8 cellular contexts compared by ENCODE assay signal in the genomic region with DNA sequence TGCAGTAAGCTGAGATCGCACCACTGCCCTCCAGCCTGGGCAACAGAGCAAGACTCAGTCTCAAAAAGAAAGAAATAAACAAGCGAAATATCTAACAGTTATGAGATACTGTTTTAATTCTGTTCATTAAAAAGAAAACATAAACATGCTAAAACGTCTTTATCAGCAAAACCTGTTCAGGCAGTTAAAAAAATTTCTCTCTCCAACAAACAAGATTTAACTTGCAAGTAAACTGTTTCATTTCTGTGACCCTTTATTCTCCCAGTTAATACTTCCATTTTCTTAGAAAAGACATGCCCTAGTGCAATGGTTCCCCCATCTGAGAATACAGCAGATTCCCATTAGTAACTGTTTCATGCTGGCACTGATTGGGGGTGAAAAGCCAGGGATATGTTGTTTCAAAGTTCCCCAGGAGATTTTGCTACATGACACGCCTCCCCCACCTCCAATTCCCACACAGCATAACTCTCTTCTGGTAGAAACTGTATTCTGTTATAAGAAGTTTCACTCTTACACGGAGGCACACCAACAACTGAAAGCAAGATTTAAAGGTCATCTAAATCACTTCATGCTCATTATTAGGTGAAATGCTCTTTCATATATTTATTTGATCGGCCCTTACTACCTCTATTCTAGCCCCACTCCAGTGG. TPM values are rescaled to one million over a fixed set of nuclear protein-coding genes. Genes with fewer than 3 reads are reported as not detected.
A peak's percentile ranks its signal among the peaks of the same experiment; 100 is the strongest.
DNase-seq lines count a peak whose midpoint lies in the region; ATAC-seq lines count a peak whose summit lies in the region.

No MANE protein-coding gene starts in this region.

- H3K9me3 Mint-ChIP-seq in CD4-positive, CD25-positive, alpha-beta regulatory T cell: peaks cover 0 to 1% (median 0%) of the 10 kb centered on the region in 7 donors

- no peaks in the 10 kb centered on the region for H3K9me3 ChIP-seq in CD4-positive, CD25-positive, alpha-beta regulatory T cell (ENCODE audit: control insufficient read depth in 2 of 2, low read length in 2 of 2)

- peaks cover 39 to 94% (median 71%) of the 10 kb centered on the region in 4 donors for H3K4me1 Mint-ChIP-seq in CD4-positive, CD25-positive, alpha-beta regulatory T cell

- peak overlapping the region; percentile 80 for H3K4me3 ChIP-seq in CD4-positive, CD25-positive, alpha-beta regulatory T cell (ENCODE audit: low read depth, low read length)

- peak overlapping the region; percentile 77 to 95 (median 91) for H3K27ac Mint-ChIP-seq in CD4-positive, CD25-positive, alpha-beta regulatory T cell

- H3K36me3 ChIP-seq in CD4-positive, CD25-positive, alpha-beta regulatory T cell (ENCODE audit: control insufficient read depth, insufficient read depth, low read length): peaks cover 15% of the 10 kb centered on the region

- peaks cover 16% of the 10 kb centered on the region for H3K36me3 Mint-ChIP-seq in CD4-positive, CD25-positive, alpha-beta regulatory T cell

- peak overlapping the region; percentile 64 to 91 (median 76) for H3K4me3 Mint-ChIP-seq in CD4-positive, CD25-positive, alpha-beta regulatory T cell

- peak in 1 of 2 donors; percentile 25 for ATAC-seq in CD4-positive, CD25-positive, alpha-beta regulatory T cell (ENCODE audit: low read depth in 2 of 2)
- ATAC-seq in GM19468 (IDR thresholded peaks at IDR 0.05; ENCODE audit: extremely low read depth, unreplicated experiment) (peak; percentile 53), HG03520 (IDR thresholded peaks at IDR 0.05; ENCODE audit: unreplicated experiment) (peak; percentile 63)

- H3K27ac ChIP-seq in CD4-positive, CD25-positive, alpha-beta regulatory T cell (ENCODE audit: insufficient read depth, low read length, poor library complexity, severe bottlenecking): peak overlapping the region; percentile 68

- H3K27me3 Mint-ChIP-seq in CD4-positive, CD25-positive, alpha-beta regulatory T cell: no peaks in the 10 kb centered on the region

- no peak for DNase-seq in CD4-positive, CD25-positive, alpha-beta regulatory T cell
- DNase-seq in fibroblast of peridontal ligament (ENCODE audit: extremely low read depth) (peak; percentile 29), NCI-H510A treated with DMSO at 0.1 percent for 48 hours (lab: John Stamatoyannopoulos, UW) (no peak), germinal center (ENCODE audit: low spot score) (no peak), retina (no peak)
- no peak for DNase-seq in activated effector memory CD4-positive, alpha-beta T cell treated with anti-CD3 and anti-CD28 coated beads, Interleukin-2, amount 50 U/mL, for 16 hours

- peaks cover 74% of the 10 kb centered on the region for H3K4me1 ChIP-seq in CD4-positive, CD25-positive, alpha-beta regulatory T cell (ENCODE audit: control insufficient read depth, insufficient read depth, low read length, poor library complexity, severe bottlenecking)

- no peaks in the 10 kb centered on the region for H3K27me3 ChIP-seq in CD4-positive, CD25-positive, alpha-beta regulatory T cell (ENCODE audit: control insufficient read depth, insufficient read depth, low read length)

RNA-seq across cellular contexts. Expression of a gene that starts 24.4 kb away (rescaled TPM):
- 285 TPM for total RNA-seq in CD4-positive, CD25-positive, alpha-beta regulatory T cell
- 100 to 1,000 TPM; 122 to 178 (median 141) TPM for polyA plus RNA-seq in CD4-positive, CD25-positive, alpha-beta regulatory T cell
